ENCODE assay signal across 9 cellular contexts in the genomic region with DNA sequence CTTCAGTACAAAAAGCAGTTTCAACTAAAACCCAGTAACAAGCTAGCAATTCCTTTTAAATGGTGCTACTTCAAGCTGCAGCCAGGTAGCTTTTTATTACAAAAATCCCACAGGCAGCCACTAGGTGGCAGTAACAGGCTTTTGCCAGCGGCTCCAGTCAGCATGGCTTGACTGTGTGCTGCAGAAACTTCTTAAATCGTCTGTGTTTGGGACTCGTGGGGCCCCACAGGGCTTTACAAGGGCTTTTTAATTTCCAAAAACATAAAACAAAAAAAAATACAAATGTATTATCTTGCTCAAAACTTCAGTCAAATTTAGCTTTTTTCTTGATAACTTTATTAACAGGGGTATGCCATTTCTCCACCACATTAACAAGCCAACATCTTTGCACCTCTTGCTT. TPM values are rescaled to one million over a fixed set of nuclear protein-coding genes. Genes with fewer than 3 reads are reported as not detected.
DNase-seq lines count a peak whose midpoint lies in the region; ATAC-seq and TF ChIP-seq lines count a peak whose summit lies in the region.
"Had no signal": no experiment of that assay in that cellular context is flagged by ENCODE, and none has a peak within 500 bp of the region (broad histone marks: within the 10 kb centered on the region; RNA-seq: fewer than 3 reads in every experiment).

No MANE protein-coding gene starts in this region.

- WGBS in mesendoderm (ENCODE audit: extremely low coverage, insufficient coverage, low lambda C conversion rate) = no CpG with 5 or more reads among the region's 3 CpGs

- H3K4me3 ChIP-seq in GM12864 (ENCODE audit: low read depth, low read length) (no peak overlapping the region), dorsolateral prefrontal cortex (no peak overlapping the region), mesendoderm (ENCODE audit: low read length) (no peak overlapping the region)
- H3K4me3 ChIP-seq: skin epidermis had no signal

- no peak overlapping the region for H2BK15ac ChIP-seq in mesendoderm (replicated peaks; ENCODE audit: low read depth)

- no peaks in the 10 kb centered on the region for H3K36me3 ChIP-seq in mesendoderm (ENCODE audit: control insufficient read depth, insufficient read depth, low read length)

- no peaks in the 10 kb centered on the region for H3K4me1 ChIP-seq in mesendoderm (ENCODE audit: control insufficient read depth, low read depth, low read length)

- intact Hi-C loops in dorsolateral prefrontal cortex (cut with DNase I) = loop anchor here (2.0 to 5.0 kb wide), 2 partner anchors 63 to 65 kb away; no protein-coding TSS in a partner anchor

- no peak overlapping the region for H2AK5ac ChIP-seq in mesendoderm (ENCODE audit: low read length)

- peaks cover 0 to 3% (median 0%) of the 10 kb centered on the region in 45 donors for H3K27me3 ChIP-seq in dorsolateral prefrontal cortex
- H3K27me3 ChIP-seq in mesendoderm (ENCODE audit: insufficient read depth, low read length, poor library complexity) = no peaks in the 10 kb centered on the region

- no peak overlapping the region for H3K18ac ChIP-seq in mesendoderm (ENCODE audit: low read length)

- TF ChIP-seq CTCF in GM12864 (IDR thresholded peaks at IDR 0.05; ENCODE audit: low read depth, low read length, missing control alignments) = peak; percentile 85
- TF ChIP-seq CTCF in dorsolateral prefrontal cortex (IDR thresholded peaks at IDR 0.05 in 54 of 56, conservative IDR thresholded peaks at IDR 0.05 in 2 of 56; ENCODE audit: low read depth in 1 of 56, partially characterized antibody in 56 of 56) = peak; percentile 76 to 99 (median 92)

- H3K9ac ChIP-seq in mesendoderm (ENCODE audit: low read length) = no peak overlapping the region

- no peak overlapping the region for H3K56ac ChIP-seq in mesendoderm (ENCODE audit: low read length)

- no peak overlapping the region for H4K5ac ChIP-seq in mesendoderm (ENCODE audit: low read length)

- DNase-seq in GM12864 (ENCODE audit: low read depth) (peak; percentile 55), NCI-H460 (ENCODE audit: extremely low read depth, low read depth) (peak; percentile 36), dorsolateral prefrontal cortex (peak in 8 of 10 donors; percentile 36 to 77 (median 59)), mesendoderm (peak; percentile 82)
- DNase-seq in activated CD4-positive, alpha-beta T cell treated with anti-CD3 and anti-CD28 coated beads, Interleukin-2, amount 50 U/mL, for 4 hours = peak; percentile 61
- peak; percentile 30 to 52 for DNase-seq in stimulated activated CD8-positive, alpha-beta memory T cell treated with anti-CD3 and anti-CD28 coated beads, Interleukin-15, amount 100 ng/mL, for 48 hours (ENCODE audit: low read depth in 2 of 2)

- H3K4me2 ChIP-seq in mesendoderm (ENCODE audit: low read length) = no peak overlapping the region

- H2BK120ac ChIP-seq in mesendoderm (ENCODE audit: low read depth, low read length) = no peak overlapping the region

- H3K27ac ChIP-seq in dorsolateral prefrontal cortex = no peak overlapping the region
- H3K27ac ChIP-seq in mesendoderm (ENCODE audit: low read depth, low read length) = no peak overlapping the region
- H3K27ac ChIP-seq: skin epidermis had no signal

- no peak overlapping the region for H4K8ac ChIP-seq in mesendoderm (ENCODE audit: low read depth, low read length)

- H3K4ac ChIP-seq in mesendoderm (ENCODE audit: low read depth, low read length) = no peak overlapping the region

- H3K23ac ChIP-seq in mesendoderm (ENCODE audit: low read length) = no peak overlapping the region

- no peaks in the 10 kb centered on the region for H3K79me2 ChIP-seq in mesendoderm (ENCODE audit: control insufficient read depth, insufficient read depth, low read length)

- H2BK5ac ChIP-seq in mesendoderm (ENCODE audit: low read length) = no peak overlapping the region

- ATAC-seq in HG03095 (IDR thresholded peaks at IDR 0.05; ENCODE audit: unreplicated experiment) (peak; percentile 74), HG02623 (IDR thresholded peaks at IDR 0.05; ENCODE audit: unreplicated experiment) (no peak)

- no peaks in the 10 kb centered on the region for H3K79me1 ChIP-seq in mesendoderm (ENCODE audit: low read length)

RNA-seq across cellular contexts. Expression of a gene that starts 3.6 kb away (rescaled TPM):
- total RNA-seq in NCI-H460 (2014; rRNA removed; shearing (Covaris generic)) = not detected in 2 replicates
- not detected in 2 replicates for polyA plus RNA-seq in NCI-H460 (2014; cell fraction: nucleus; rRNA removed)
- 10 to 100 TPM in 3 of 120 experiments, 1 to 10 TPM in 86, under 1 TPM in 18, not detected in 13; 0.31 to 11.9 (median 2.3) TPM for total RNA-seq in dorsolateral prefrontal cortex
- polyA plus RNA-seq in mesendoderm (2013, experiment 1 of 2) = 0.04 TPM
- polyA plus RNA-seq in mesendoderm (2013, experiment 2 of 2) = 0.04 TPM

RNA-seq across cellular contexts. Expression of a gene that starts 31.0 kb away (rescaled TPM):
- not detected in 2 replicates for total RNA-seq in NCI-H460 (2014; rRNA removed; shearing (Covaris generic))
- polyA plus RNA-seq in NCI-H460 (2014; cell fraction: nucleus; rRNA removed) = not detected in 2 replicates
- 1 to 10 TPM in 3 of 120 experiments, under 1 TPM in 22, not detected in 95; 0.23 to 1.9 (median 0.55) TPM for total RNA-seq in dorsolateral prefrontal cortex
- polyA plus RNA-seq in mesendoderm (2013, experiment 1 of 2) = 0.03 TPM
- 0.10 TPM for polyA plus RNA-seq in mesendoderm (2013, experiment 2 of 2)
